Comparison of ENCODE assay signal across 30 cellular contexts in genomic region chr18:70417847-70418246, GRCh38.
DNase-seq lines count a peak whose midpoint lies in the region; ATAC-seq, FAIRE-seq and TF ChIP-seq lines count a peak whose summit lies in the region.
"Had no signal": no experiment of that assay in that cellular context is flagged by ENCODE, and none has a peak within 500 bp of the region (broad histone marks: within the 10 kb centered on the region; RNA-seq: fewer than 3 reads in every experiment).

No MANE protein-coding gene starts in this region.

- H2AK5ac ChIP-seq in trophoblast cell (ENCODE audit: low read length): no peak overlapping the region

- no peaks in the 10 kb centered on the region for H3K36me3 ChIP-seq in HCT116 (ENCODE audit: control insufficient read depth in 1 of 2, insufficient read depth in 2 of 2, low read length in 2 of 2)
- H3K36me3 ChIP-seq in trophoblast cell (ENCODE audit: control insufficient read depth in 1 of 2, insufficient read depth in 2 of 2, low read length in 2 of 2): no peaks in the 10 kb centered on the region
- H3K36me3 ChIP-seq in MM.1S (replicated peaks; ENCODE audit: insufficient read depth, low read length): no peaks in the 10 kb centered on the region
- H3K36me3 ChIP-seq: colonic mucosa, left lung, neural progenitor cell, right atrium auricular region, upper lobe of left lung had no signal

- CTCF ChIA-PET in HCT116 (lab: Charles Lee): interaction anchor here (2.0 kb wide), 1 partner anchor 16 kb away, joined by 7 read pairs; no protein-coding TSS in a partner anchor

- H2BK120ac ChIP-seq in trophoblast cell (ENCODE audit: insufficient read depth, low read length, poor library complexity): no peak overlapping the region

- H3K14ac ChIP-seq in trophoblast cell (ENCODE audit: low read length): no peak overlapping the region

- H3K9me3 ChIP-seq in HCT116 (ENCODE audit: control insufficient read depth in 1 of 2, insufficient read depth in 1 of 2, low read depth in 1 of 2, low read length in 2 of 2): no peaks in the 10 kb centered on the region
- H3K9me3 ChIP-seq in trophoblast cell (ENCODE audit: insufficient read depth, low read depth, low read length): no peaks in the 10 kb centered on the region
- no peaks in the 10 kb centered on the region for H3K9me3 ChIP-seq in MM.1S (replicated peaks; ENCODE audit: insufficient read depth, low read length)
- H3K9me3 ChIP-seq: Caco-2, colonic mucosa, left lung, right atrium auricular region, upper lobe of left lung had no signal

- POLR2A ChIA-PET in HCT116 (lab: Charles Lee): interaction anchor here (1.3 to 1.8 kb wide), 2 partner anchors 45 to 52 kb away, joined by 3 read pairs; no protein-coding TSS in a partner anchor

- ATAC-seq in HCT116: no peak
- ATAC-seq: activated CD4-positive, CD25-positive, alpha-beta regulatory T cell treated with anti-CD3 and anti-CD28 coated beads, Interleukin-2, amount 50 U/mL, for 24 hours; left lung had no signal

- BruUV-seq in HCT116 (replicated peaks; lab: Mats Ljungman, UMichigan): no TSS peak

- no peak overlapping the region for H3K4ac ChIP-seq in trophoblast cell (ENCODE audit: low read depth, low read length)

- H3K4me1 Mint-ChIP-seq in glutamatergic neuron (ENCODE audit: low read depth, unreplicated experiment): peaks cover 23% of the 10 kb centered on the region
- H3K4me1 Mint-ChIP-seq: activated naive CD4-positive, alpha-beta T cell treated with anti-CD3 and anti-CD28 coated beads, Interleukin-2, amount 50 U/mL, for 24 hours had no signal

- H3K4me3 Mint-ChIP-seq in glutamatergic neuron (ENCODE audit: unreplicated experiment): no peak overlapping the region
- H3K4me3 Mint-ChIP-seq: activated naive CD4-positive, alpha-beta T cell treated with anti-CD3 and anti-CD28 coated beads, Interleukin-2, amount 50 U/mL, for 24 hours; neural progenitor cell had no signal

- H3K27me3 ChIP-seq in HCT116 (ENCODE audit: insufficient read depth, low read length) (no peaks in the 10 kb centered on the region), trophoblast cell (ENCODE audit: insufficient read depth, low read length) (no peaks in the 10 kb centered on the region), MM.1S (replicated peaks; ENCODE audit: insufficient read depth, low read length) (no peaks in the 10 kb centered on the region)
- H3K27me3 ChIP-seq: colonic mucosa, left lung, neural progenitor cell, right atrium auricular region, upper lobe of left lung had no signal

- 0 out of 2 replicates have a peak overlapping the region, but pooled peaks have one; percentile 59 for H3K9ac ChIP-seq in HCT116 (ENCODE audit: low read length)
- peak overlapping the region; percentile 18 for H3K9ac ChIP-seq in trophoblast cell (ENCODE audit: low read length)
- H3K9ac ChIP-seq in MM.1S (ENCODE audit: low read length): no peak overlapping the region
- H3K9ac ChIP-seq: neural progenitor cell had no signal

- no peak for TF ChIP-seq CTCF in HCT116 (IDR thresholded peaks at IDR 0.05 in 2 of 3, conservative IDR thresholded peaks at IDR 0.05 in 1 of 3; ENCODE audit: borderline replicate concordance in 1 of 3, insufficient read depth in 1 of 3, low read depth in 2 of 3, low read length in 2 of 3)
- no peak for TF ChIP-seq CTCF in glutamatergic neuron (IDR thresholded peaks at IDR 0.05; ENCODE audit: partially characterized antibody, unreplicated experiment)
- no peak for TF ChIP-seq CTCF in MM.1S (IDR thresholded peaks at IDR 0.05; ENCODE audit: low read length)

- H3K4me2 ChIP-seq in HCT116 (ENCODE audit: low read length) (peak overlapping the region; percentile 6; the same call in 1 of the 2 replicates), trophoblast cell (ENCODE audit: low read length) (no peak overlapping the region), MM.1S (ENCODE audit: low read depth, low read length) (no peak overlapping the region)
- H3K4me2 ChIP-seq: neural progenitor cell, PC-9 had no signal

- H3K27ac ChIP-seq in HCT116 (ENCODE audit: low read depth, low read length) (peak overlapping the region; percentile 99), trophoblast cell (ENCODE audit: low read depth, low read length) (no peak overlapping the region), MM.1S (ENCODE audit: low read length) (no peak overlapping the region)
- H3K27ac ChIP-seq: C4-2B, colonic mucosa, left lung, neural progenitor cell, PC-9, right atrium auricular region, upper lobe of left lung had no signal

- RAD21 ChIA-PET in HCT116 (lab: Charles Lee; ENCODE audit: low non-redundant PET in 1 of 2, low total read pairs in 2 of 2, uncharacterized antibody in 2 of 2, unreplicated experiment in 2 of 2): no interaction called here

- no peak overlapping the region for H4K91ac ChIP-seq in trophoblast cell (ENCODE audit: low read depth, low read length)

- peaks cover 67 to 97% of the 10 kb centered on the region in 2 experiments for H3K4me1 ChIP-seq in HCT116 (ENCODE audit: control insufficient read depth in 1 of 2, insufficient read depth in 2 of 2, low read length in 2 of 2)
- H3K4me1 ChIP-seq in trophoblast cell (ENCODE audit: control insufficient read depth in 1 of 2, insufficient read depth in 2 of 2, low read length in 2 of 2): peaks cover 0 to 2% of the 10 kb centered on the region in 2 experiments
- no peaks in the 10 kb centered on the region for H3K4me1 ChIP-seq in MM.1S (ENCODE audit: low read length)

- peaks cover 4% of the 10 kb centered on the region for H3K27me3 Mint-ChIP-seq in glutamatergic neuron (ENCODE audit: unreplicated experiment)

- no peak overlapping the region for H2BK5ac ChIP-seq in trophoblast cell (ENCODE audit: low read depth, low read length, poor library complexity)

- no peaks in the 10 kb centered on the region for H3F3A ChIP-seq in MM.1S (ENCODE audit: insufficient read depth, low read length)

- peaks cover 5% of the 10 kb centered on the region for H3K9me3 Mint-ChIP-seq in glutamatergic neuron (ENCODE audit: unreplicated experiment)
- H3K9me3 Mint-ChIP-seq: activated naive CD4-positive, alpha-beta T cell treated with anti-CD3 and anti-CD28 coated beads, Interleukin-2, amount 50 U/mL, for 24 hours; activated T-helper 2 cell treated with anti-CD3 and anti-CD28 coated beads, Interferon-gamma antibody, Interleukin-2, Interleukin-4, amounts not matched to agents 10 μg/mL and 5 μg/mL and 100 μg/mL, durations not matched to agents 14 hours and 24 hours and 36 hours; neural progenitor cell had no signal

- intact Hi-C loops in HCT116 (cut with micrococcal nuclease): no loop called here

- H3K18ac ChIP-seq in trophoblast cell (ENCODE audit: low read length): no peak overlapping the region

- no CpG with 5 or more reads among the region's 5 CpGs for WGBS in trophoblast cell (ENCODE audit: extremely low coverage, insufficient coverage, insufficient read length)

- no peaks in the 10 kb centered on the region for H3K79me1 ChIP-seq in trophoblast cell (ENCODE audit: low read length)

- H4K12ac ChIP-seq in trophoblast cell (ENCODE audit: low read depth, low read length): no peak overlapping the region

- H3K23ac ChIP-seq in trophoblast cell (ENCODE audit: low read length): no peak overlapping the region

- H4K8ac ChIP-seq in trophoblast cell (ENCODE audit: low read depth, low read length): no peak overlapping the region

- DNase-seq in HCT116 (ENCODE audit: low read depth, low spot score): no peak
- DNase-seq in NCI-H187 treated with DMSO at 0.1 percent for 48 hours (lab: John Stamatoyannopoulos, UW): peak; percentile 78
- peak; percentile 90 for DNase-seq in NCI-H748 (lab: John Stamatoyannopoulos, UW; ENCODE audit: unreplicated experiment)
- no peak for DNase-seq in trophoblast cell
- no peak for DNase-seq in glutamatergic neuron
- DNase-seq in RCC 7860 (ENCODE audit: low spot score): no peak
- DNase-seq in MM.1S: no peak
- DNase-seq: activated CD4-positive, alpha-beta T cell treated with anti-CD3 and anti-CD28 coated beads, Interleukin-2, amount 50 U/mL, for 48 hours; aorta; Caco-2; colonic mucosa; effector memory CD4-positive, alpha-beta T cell; EL; left lung; NCI-H1694; NCI-H226; NK-92 treated with Interleukin-12 subunit alpha and Interleukin-12 subunit beta, amount 100 ng/mL, for 24 hours; PC-9; SIG-M5; stimulated activated CD4-positive, alpha-beta T cell treated with anti-CD3 and anti-CD28 coated beads, Interleukin-2, amount 100 ng/mL, for 24 hours; T-helper 1 cell; upper lobe of left lung had no signal

- H3K9me2 ChIP-seq in HCT116 (ENCODE audit: insufficient read depth) (no peaks in the 10 kb centered on the region), MM.1S (replicated peaks; ENCODE audit: insufficient read depth, low read length) (no peaks in the 10 kb centered on the region)

- H3K27ac Mint-ChIP-seq in glutamatergic neuron (ENCODE audit: unreplicated experiment): no peak overlapping the region
- H3K27ac Mint-ChIP-seq: activated naive CD4-positive, alpha-beta T cell treated with anti-CD3 and anti-CD28 coated beads, Interleukin-2, amount 50 U/mL, for 24 hours; activated T-helper 2 cell treated with anti-CD3 and anti-CD28 coated beads, Interferon-gamma antibody, Interleukin-2, Interleukin-4, amounts not matched to agents 10 μg/mL and 5 μg/mL and 100 μg/mL, durations not matched to agents 14 hours and 24 hours and 36 hours; neural progenitor cell had no signal

- H3K36me3 Mint-ChIP-seq in glutamatergic neuron (ENCODE audit: unreplicated experiment): no peaks in the 10 kb centered on the region
- H3K36me3 Mint-ChIP-seq: activated naive CD4-positive, alpha-beta T cell treated with anti-CD3 and anti-CD28 coated beads, Interleukin-2, amount 50 U/mL, for 24 hours; neural progenitor cell had no signal

- H3K79me2 ChIP-seq in HCT116 (ENCODE audit: insufficient read depth, low read length) (no peaks in the 10 kb centered on the region), trophoblast cell (ENCODE audit: control insufficient read depth, insufficient read depth, low read length, poor library complexity) (no peaks in the 10 kb centered on the region), MM.1S (ENCODE audit: low read length) (no peaks in the 10 kb centered on the region)

- H3K4me3 ChIP-seq in HCT116 (replicated peaks in 1 of 2; ENCODE audit: low read depth in 1 of 2, low read length in 2 of 2) (no peak overlapping the region), trophoblast cell (ENCODE audit: low read depth, low read length) (no peak overlapping the region), MM.1S (ENCODE audit: low read length) (no peak overlapping the region)
- H3K4me3 ChIP-seq: colonic mucosa, left lung, neural progenitor cell, PC-9, right atrium auricular region, upper lobe of left lung had no signal

- H4K20me1 ChIP-seq in HCT116 (ENCODE audit: insufficient read depth) (no peaks in the 10 kb centered on the region), MM.1S (ENCODE audit: insufficient read depth, low read length) (no peaks in the 10 kb centered on the region)

- TF ChIP-seq POLR2A in HCT116 (IDR thresholded peaks at IDR 0.05; ENCODE audit: borderline replicate concordance, extremely low read depth, insufficient read depth, insufficient read length): no peak

- no peak for FAIRE-seq in RCC 7860 (lab: Jason Lieb, UNC)
- FAIRE-seq: GM12892, islet of Langerhans had no signal

- H2BK12ac ChIP-seq in trophoblast cell (ENCODE audit: low read length): no peak overlapping the region

- TF ChIP-seq RAD21 in HCT116 (IDR thresholded peaks at IDR 0.05; ENCODE audit: low read depth): no peak

- no peak overlapping the region for H2AFZ ChIP-seq in HCT116 (ENCODE audit: low read depth, low read length, poor library complexity, severe bottlenecking)
- H2AFZ ChIP-seq in trophoblast cell (ENCODE audit: insufficient read depth, low read length, poor library complexity): no peak overlapping the region
- no peak overlapping the region for H2AFZ ChIP-seq in MM.1S (ENCODE audit: low read length)
- H2AFZ ChIP-seq: neural progenitor cell, PC-9 had no signal

Comparison
In these comparisons a context has a peak if more than half of its experiments do, and no peak if none do; other contexts are left out.
1. DNase-seq: peak in NCI-H187 treated with DMSO at 0.1 percent for 48 hours (single experiment) and NCI-H748 (single experiment); none in HCT116 (single experiment), trophoblast cell (0 of 2), glutamatergic neuron (single experiment), RCC 7860 (single experiment) and MM.1S (single experiment).